21 cellular contexts compared by ENCODE assay signal in the genomic region with DNA sequence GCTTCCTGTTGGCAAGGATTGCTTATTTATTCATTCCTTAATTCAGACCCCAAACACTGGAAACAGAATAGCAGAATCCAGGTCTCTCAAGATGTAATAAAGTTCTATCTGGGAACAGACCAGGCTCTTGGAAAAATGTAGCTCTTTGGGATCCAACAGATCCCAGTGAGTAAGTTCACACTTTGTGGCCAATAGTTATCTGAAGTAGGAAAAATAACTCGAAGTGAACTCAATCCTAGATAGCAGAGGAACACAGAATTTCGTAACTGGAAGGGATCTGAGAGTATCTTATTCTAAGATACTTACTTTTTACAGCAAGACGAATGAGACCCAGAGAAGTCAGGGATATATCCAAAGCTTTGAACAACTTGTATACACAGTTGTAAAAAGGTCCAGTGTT.
DNase-seq lines count a peak whose midpoint lies in the region; ATAC-seq, FAIRE-seq and TF ChIP-seq lines count a peak whose summit lies in the region.
"Had no signal": no experiment of that assay in that cellular context is flagged by ENCODE, and none has a peak within 500 bp of the region (broad histone marks: within the 10 kb centered on the region; RNA-seq: fewer than 3 reads in every experiment).

No MANE protein-coding gene starts in this region.

- ATAC-seq in left ventricle myocardium superior (peak; percentile 53), sciatic nerve (peak; percentile 29), HG02973 (IDR thresholded peaks at IDR 0.05; ENCODE audit: unreplicated experiment) (no peak), HG02642 (IDR thresholded peaks at IDR 0.05; ENCODE audit: poor library complexity, unreplicated experiment) (no peak)
- no peak for ATAC-seq in activated T-cell treated with anti-CD3 and anti-CD28 coated beads, Interleukin-2, amount 50 U/mL, for 4 hours

- H3K36me3 ChIP-seq in right atrium auricular region (peaks cover 14% of the 10 kb centered on the region), endothelial cell of umbilical vein (ENCODE audit: control insufficient read depth in 2 of 2, extremely low read depth in 1 of 2, insufficient read depth in 2 of 2, low read length in 2 of 2) (peaks cover 27% of the 10 kb centered on the region in 2 experiments)

- POLR2A ChIA-PET in endothelial cell of umbilical vein (lab: Charles Lee), result no interaction called here

- H4K20me1 ChIP-seq in endothelial cell of umbilical vein (replicated peaks; ENCODE audit: control insufficient read depth, extremely low read depth, insufficient read depth, low read length), result no peaks in the 10 kb centered on the region

- H3K27me3 ChIP-seq in right atrium auricular region (no peaks in the 10 kb centered on the region), endothelial cell of umbilical vein (ENCODE audit: control insufficient read depth in 2 of 2, insufficient read depth in 2 of 2, low read length in 2 of 2) (no peaks in the 10 kb centered on the region)

- H3K9me3 Mint-ChIP-seq in activated T-cell treated with anti-CD3 and anti-CD28 coated beads, Interleukin-2, amount 50 U/mL, for 4 hours, result no peaks in the 10 kb centered on the region
- H3K9me3 Mint-ChIP-seq: CD4-positive, alpha-beta memory T cell had no signal

- no peak overlapping the region for H3K4me2 ChIP-seq in endothelial cell of umbilical vein (ENCODE audit: insufficient read depth, low read length)

- H3K4me3 ChIP-seq in right atrium auricular region (no peak overlapping the region), endothelial cell of umbilical vein (replicated peaks in 1 of 3; ENCODE audit: insufficient read depth in 1 of 3, low read depth in 1 of 3, low read length in 3 of 3) (no peak overlapping the region), fibroblast of the aortic adventitia (ENCODE audit: low read depth, low read length) (no peak overlapping the region)
- H3K4me3 ChIP-seq: GM23248 had no signal

- no peaks in the 10 kb centered on the region for H3K36me3 Mint-ChIP-seq in activated T-cell treated with anti-CD3 and anti-CD28 coated beads, Interleukin-2, amount 50 U/mL, for 4 hours (ENCODE audit: insufficient read depth)
- H3K36me3 Mint-ChIP-seq: CD4-positive, alpha-beta memory T cell had no signal

- H3K9me1 ChIP-seq in endothelial cell of umbilical vein (replicated peaks; ENCODE audit: control insufficient read depth, extremely low read depth, insufficient read depth, low read length), result no peaks in the 10 kb centered on the region

- intact Hi-C loops in left ventricle myocardium superior (cut with micrococcal nuclease), result no loop called here
- intact Hi-C loops in endothelial cell of umbilical vein (cut with micrococcal nuclease), result no loop called here
- intact Hi-C loops in sciatic nerve (cut with DNase I), result no loop called here

- H3K4me1 Mint-ChIP-seq in activated T-cell treated with anti-CD3 and anti-CD28 coated beads, Interleukin-2, amount 50 U/mL, for 4 hours (ENCODE audit: low read depth), result no peaks in the 10 kb centered on the region
- H3K4me1 Mint-ChIP-seq: CD4-positive, alpha-beta memory T cell had no signal

- H3K4me3 Mint-ChIP-seq in activated T-cell treated with anti-CD3 and anti-CD28 coated beads, Interleukin-2, amount 50 U/mL, for 4 hours, result no peak overlapping the region
- H3K4me3 Mint-ChIP-seq: CD4-positive, alpha-beta memory T cell had no signal

- H2AFZ ChIP-seq in endothelial cell of umbilical vein (ENCODE audit: low read depth, low read length), result no peak overlapping the region
- H2AFZ ChIP-seq: GM23248 had no signal

- TF ChIP-seq CTCF in right atrium auricular region (IDR thresholded peaks at IDR 0.05) (no peak), endothelial cell of umbilical vein (IDR thresholded peaks at IDR 0.05; ENCODE audit: extremely low read depth in 1 of 2, insufficient read depth in 1 of 2, low read depth in 1 of 2, low read length in 2 of 2) (no peak), fibroblast of the aortic adventitia (IDR thresholded peaks at IDR 0.05; ENCODE audit: insufficient read depth, low read length) (no peak)

- no peaks in the 10 kb centered on the region for H3K79me2 ChIP-seq in endothelial cell of umbilical vein (ENCODE audit: control insufficient read depth, insufficient read depth, low read length)

- no TSS peak for BruUV-seq in endothelial cell of umbilical vein (replicated peaks; lab: Mats Ljungman, UMichigan)

- H3K27me3 Mint-ChIP-seq in activated T-cell treated with anti-CD3 and anti-CD28 coated beads, Interleukin-2, amount 50 U/mL, for 4 hours (ENCODE audit: low read depth), result peaks cover 8% of the 10 kb centered on the region

- H3K27ac ChIP-seq in right atrium auricular region (no peak overlapping the region), endothelial cell of umbilical vein (ENCODE audit: insufficient read depth, low read depth, low read length) (no peak overlapping the region)
- H3K27ac ChIP-seq: GM23248 had no signal

- H3K4me1 ChIP-seq in right atrium auricular region, result peaks cover 0 to 20% of the 10 kb centered on the region in 2 donors
- peaks cover 11% of the 10 kb centered on the region for H3K4me1 ChIP-seq in endothelial cell of umbilical vein (ENCODE audit: control insufficient read depth, extremely low read depth, insufficient read depth, low read length)

- no peak overlapping the region for H3K9ac ChIP-seq in endothelial cell of umbilical vein (replicated peaks; ENCODE audit: extremely low read depth, insufficient read depth, low read length)
- H3K9ac ChIP-seq: GM23248 had no signal

- DNase-seq in left ventricle myocardium superior (no peak), right atrium auricular region (ENCODE audit: low spot score) (no peak), endothelial cell of umbilical vein (ENCODE audit: low read depth, low spot score) (no peak), fibroblast of the aortic adventitia (ENCODE audit: low read depth) (peak; percentile 48), sciatic nerve (ENCODE audit: low spot score) (no peak)
- no peak for DNase-seq in activated T-cell treated with anti-CD3 and anti-CD28 coated beads, Interleukin-2, amount 50 U/mL, for 4 hours
- DNase-seq: C1 segment of cervical spinal cord; Calu3; CD4-positive, alpha-beta memory T cell; COR-L47; DMS53; DND-41; GM23248; H7; HCEC 1CT had no signal

- TF ChIP-seq POLR2A in endothelial cell of umbilical vein (IDR thresholded peaks at IDR 0.05; ENCODE audit: low read depth, low read length), result no peak

- H3K9me3 ChIP-seq in right atrium auricular region (no peaks in the 10 kb centered on the region), endothelial cell of umbilical vein (replicated peaks; ENCODE audit: control insufficient read depth, insufficient read depth, low read length) (no peaks in the 10 kb centered on the region)

- FAIRE-seq in endothelial cell of umbilical vein (lab: Jason Lieb, UNC), result no peak
- FAIRE-seq: G401.6, GM12892, GM19239, H1 had no signal

- dilution Hi-C loops in endothelial cell of umbilical vein (cut with MboI; ENCODE audit: extremely low pct_ligation_motif_present, low sequenced_read_pairs), result no loop called here

- CTCF ChIA-PET in endothelial cell of umbilical vein (lab: Charles Lee), result interaction anchor here (2.5 kb wide), 1 partner anchor 40 kb away, joined by 10 read pairs; no protein-coding TSS in a partner anchor

TF ChIP-seq in endothelial cell of umbilical vein, 7 proteins besides CTCF, POLR2A, EP300 and RAD21:
- TF ChIP-seq POLR2AphosphoS5 (IDR thresholded peaks at IDR 0.05; ENCODE audit: insufficient read depth, low read depth, low read length) (peak; percentile 8), EZH2 (IDR thresholded peaks at IDR 0.05; ENCODE audit: borderline replicate concordance, low read depth, low read length, severe bottlenecking) (no peak)

Comparison
In these comparisons a context has a peak if more than half of its experiments do, and no peak if none do; other contexts are left out.
1. ATAC-seq: peak in left ventricle myocardium superior (single experiment) and sciatic nerve (single experiment); none in HG02973 (single experiment), activated T-cell treated with anti-CD3 and anti-CD28 coated beads, Interleukin-2, amount 50 U/mL, for 4 hours (0 of 2) and HG02642 (single experiment).